9 cellular contexts compared by ENCODE assay signal in the genomic region with DNA sequence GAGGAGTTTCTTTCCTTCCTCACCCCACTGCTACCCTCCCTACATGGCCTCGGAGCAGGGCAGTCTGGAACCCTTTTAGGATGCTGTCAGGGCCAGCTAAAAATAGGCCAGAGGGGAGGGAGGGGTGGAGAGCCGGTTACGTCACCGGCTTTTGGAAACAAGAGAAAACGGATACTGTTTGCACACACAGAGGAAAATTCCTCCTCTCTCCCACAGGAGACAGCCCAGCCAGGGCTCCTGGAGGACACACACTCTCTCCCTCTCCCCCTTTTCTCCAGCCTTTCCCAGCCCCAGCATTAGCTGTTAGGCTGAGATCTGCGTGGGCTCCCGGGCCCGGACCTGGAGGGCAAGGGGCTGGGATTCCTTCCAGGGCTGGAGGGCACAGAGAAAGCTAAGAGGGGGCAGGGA. TPM values are rescaled to one million over a fixed set of nuclear protein-coding genes. Genes with fewer than 3 reads are reported as not detected.
A peak's percentile ranks its signal among the peaks of the same experiment; 100 is the strongest.
DNase-seq lines count a peak whose midpoint lies in the region; ATAC-seq, FAIRE-seq and TF ChIP-seq lines count a peak whose summit lies in the region.
"Had no signal": no experiment of that assay in that cellular context is flagged by ENCODE, and none has a peak within 500 bp of the region (broad histone marks: within the 10 kb centered on the region; RNA-seq: fewer than 3 reads in every experiment).

No MANE protein-coding gene starts in this region.

- H3K36me3 Mint-ChIP-seq in HFFc6 (ENCODE audit: low read depth): peaks cover 5% of the 10 kb centered on the region; the same call in 1 of the 2 replicates
- peaks cover 9% of the 10 kb centered on the region for H3K36me3 Mint-ChIP-seq in astrocyte (ENCODE audit: low read depth, unreplicated experiment)

- H3K36me3 ChIP-seq in astrocyte (ENCODE audit: insufficient read depth, low read length): peaks cover 6% of the 10 kb centered on the region
- H3K36me3 ChIP-seq: neutrophil had no signal

- ATAC-seq in stimulated activated naive CD8-positive, alpha-beta T cell treated with anti-CD3 and anti-CD28 coated beads, Interleukin-15, Interleukin-2, amounts not matched to agents 100 U/mL and 50 U/mL, for 24 hours: no peak
- ATAC-seq in GM21515 (IDR thresholded peaks at IDR 0.05; ENCODE audit: unreplicated experiment) (no peak), GM18520 (IDR thresholded peaks at IDR 0.05; ENCODE audit: unreplicated experiment) (no peak)

- H4K20me1 ChIP-seq in astrocyte (ENCODE audit: insufficient read depth, low read length): peaks cover 67% of the 10 kb centered on the region

- no peak overlapping the region for H3K4me3 ChIP-seq in astrocyte (ENCODE audit: insufficient read depth, low read depth, low read length)
- H3K4me3 ChIP-seq in skin epidermis: no peak overlapping the region

- peaks cover 98% of the 10 kb centered on the region for H3K79me2 ChIP-seq in astrocyte (ENCODE audit: insufficient read depth, low read length)

- peak overlapping the region; percentile 78 for H3K4me2 ChIP-seq in astrocyte (ENCODE audit: low read length)

- TF ChIP-seq CTCF in HFFc6 (IDR thresholded peaks at IDR 0.05) (0 out of 2 replicates have a peak, but pooled peaks have one; percentile 43), astrocyte (IDR thresholded peaks at IDR 0.05; ENCODE audit: insufficient read depth, low read depth, low read length) (no peak)

- no peaks in the 10 kb centered on the region for H3K27me3 ChIP-seq in astrocyte (ENCODE audit: insufficient read depth, low read length)

- H3K9me3 Mint-ChIP-seq in HFFc6 (peaks cover 4% of the 10 kb centered on the region; the same call in 1 of the 2 replicates), astrocyte (ENCODE audit: unreplicated experiment) (peaks cover 7% of the 10 kb centered on the region)

- peak overlapping the region; percentile 80 for H3K9ac ChIP-seq in astrocyte (ENCODE audit: low read length)

- no peaks in the 10 kb centered on the region for H3K9me3 ChIP-seq in astrocyte (ENCODE audit: insufficient read depth, low read depth, low read length)
- H3K9me3 ChIP-seq: neutrophil had no signal

- H3K27me3 Mint-ChIP-seq in HFFc6 (ENCODE audit: insufficient read depth) (no peaks in the 10 kb centered on the region; the same call in 1 of the 2 replicates), astrocyte (ENCODE audit: low read depth, unreplicated experiment) (no peaks in the 10 kb centered on the region)

- peak; percentile 50 for FAIRE-seq in astrocyte (lab: Jason Lieb, UNC)

- H3K27ac ChIP-seq in astrocyte (ENCODE audit: low read depth, low read length) (peak overlapping the region; percentile 78), skin epidermis (peak overlapping the region in 20 of 21 experiments; percentile 14 to 86 (median 73))
- H3K27ac ChIP-seq: neutrophil had no signal

- H3K4me3 Mint-ChIP-seq in HFFc6: peak overlapping the region; percentile 64
- H3K4me3 Mint-ChIP-seq in astrocyte (ENCODE audit: unreplicated experiment): peak overlapping the region; percentile 45

- H3K27ac Mint-ChIP-seq in HFFc6: peak overlapping the region; percentile 91
- H3K27ac Mint-ChIP-seq in astrocyte (ENCODE audit: unreplicated experiment): peak overlapping the region; percentile 87

- H3K4me1 ChIP-seq in astrocyte (ENCODE audit: insufficient read depth, low read length): peaks cover 45% of the 10 kb centered on the region

- H2AFZ ChIP-seq in astrocyte (ENCODE audit: low read depth, low read length): no peak overlapping the region

- H3K4me1 Mint-ChIP-seq in HFFc6 (ENCODE audit: low read depth) (peaks cover 62% of the 10 kb centered on the region), astrocyte (ENCODE audit: low read depth, unreplicated experiment) (peaks cover 32% of the 10 kb centered on the region)

- DNase-seq in HFFc6 (peak; percentile 83), astrocyte (ENCODE audit: low read depth) (peak; percentile 88), hepatic stellate cell (ENCODE audit: low spot score) (peak; percentile 94)
- no peak for DNase-seq in stimulated activated naive CD8-positive, alpha-beta T cell treated with anti-CD3 and anti-CD28 coated beads, Interleukin-15, Interleukin-2, amounts not matched to agents 100 U/mL and 50 U/mL, for 24 hours
- no peak for DNase-seq in activated CD8-positive, alpha-beta memory T cell treated with anti-CD3 and anti-CD28 coated beads, Interleukin-2, amount 50 U/mL, for 48 hours

RNA-seq across cellular contexts. Expression of gene ALDH4A1, which starts 20.0 kb away (rescaled TPM):
- 10 to 100 TPM; 18.3 to 24.1 (median 20.2) TPM for total RNA-seq in HFFc6 (2021; fragmentation: NEBNext Ultra II Directional; extraction: Animal tissue kit (Norgen Biotek cat#: 25700))
- total RNA-seq in astrocyte: 10.4 and 13.8 TPM in 2 replicates

RNA-seq across cellular contexts. Expression of gene IFFO2, which starts 34.2 kb away (rescaled TPM):
- total RNA-seq in HFFc6 (2021; fragmentation: NEBNext Ultra II Directional; extraction: Animal tissue kit (Norgen Biotek cat#: 25700)): 10 to 100 TPM; 19.9 to 28.9 (median 21.0) TPM
- 34.2 and 39.6 TPM in 2 replicates for total RNA-seq in astrocyte

Comparison
In these comparisons a context has a peak if more than half of its experiments do, and no peak if none do; other contexts are left out.
1. DNase-seq: peak in HFFc6 (single experiment), astrocyte (single experiment) and hepatic stellate cell (single experiment); none in stimulated activated naive CD8-positive, alpha-beta T cell treated with anti-CD3 and anti-CD28 coated beads, Interleukin-15, Interleukin-2, amounts not matched to agents 100 U/mL and 50 U/mL, for 24 hours (single experiment) and activated CD8-positive, alpha-beta memory T cell treated with anti-CD3 and anti-CD28 coated beads, Interleukin-2, amount 50 U/mL, for 48 hours (single experiment).